ENCODE assay signal across 1 cellular context in genomic region chr2:69781321-69782248, GRCh38.
A peak's percentile ranks its signal among the peaks of the same experiment; 100 is the strongest.
TF ChIP-seq lines count a peak whose summit lies in the region.

No MANE protein-coding gene starts in this region.

TF ChIP-seq in HepG2, 621 proteins besides CTCF, POLR2A, EP300 and RAD21 (continued from another document and continues in another):
- TF ChIP-seq REST (IDR thresholded peaks at IDR 0.05; ENCODE audit: borderline replicate concordance in 1 of 2, low read depth in 1 of 2, low read length in 2 of 2) (peak in 1 of 2 experiments; percentile 82; a peak in 2 of 4 replicates), ZNF678 (CRISPR knock-in tag; IDR thresholded peaks at IDR 0.05) (no peak), ARNTL (CRISPR knock-in tag; IDR thresholded peaks at IDR 0.05) (peak; percentile 56), SATB2 (CRISPR knock-in tag; IDR thresholded peaks at IDR 0.05) (no peak; the same call in 1 of the 2 replicates), PRMT3 (CRISPR knock-in tag; IDR thresholded peaks at IDR 0.05; ENCODE audit: borderline replicate concordance, low read depth) (no peak), ETS1 (CRISPR knock-in tag; IDR thresholded peaks at IDR 0.05) (no peak), ATF1 (CRISPR knock-in tag; IDR thresholded peaks at IDR 0.05) (0 out of 2 replicates have a peak, but pooled peaks have one; percentile 52), ZFX (CRISPR knock-in tag; IDR thresholded peaks at IDR 0.05; ENCODE audit: low read depth) (no peak), ZC3H4 (CRISPR knock-in tag; IDR thresholded peaks at IDR 0.05; ENCODE audit: borderline replicate concordance) (no peak), ZNF20 (CRISPR knock-in tag; IDR thresholded peaks at IDR 0.05) (no peak), DNMT3B (CRISPR knock-in tag; conservative IDR thresholded peaks at IDR 0.05) (peak; percentile 73; the same call in 1 of the 2 replicates), DNMT1 (CRISPR knock-in tag; IDR thresholded peaks at IDR 0.05) (no peak), FOXM1 (CRISPR knock-in tag; IDR thresholded peaks at IDR 0.05) (no peak), GATA4 (IDR thresholded peaks at IDR 0.05; ENCODE audit: borderline replicate concordance, low read depth) (peak; percentile 87), ZBTB1 (CRISPR knock-in tag; IDR thresholded peaks at IDR 0.05; ENCODE audit: borderline replicate concordance) (no peak), ZNF770 (CRISPR knock-in tag; IDR thresholded peaks at IDR 0.05) (0 out of 2 replicates have a peak, but pooled peaks have one; percentile 2), ZBTB7A (CRISPR knock-in tag; IDR thresholded peaks at IDR 0.05) (peak; percentile 54; the same call in 1 of the 2 replicates), ZBTB39 (CRISPR knock-in tag; IDR thresholded peaks at IDR 0.05) (peak; percentile 84; the same call in 1 of the 2 replicates), ATAD3A (CRISPR knock-in tag; IDR thresholded peaks at IDR 0.05) (no peak), SYNCRIP (IDR thresholded peaks at IDR 0.05; ENCODE audit: insufficient read depth, low read depth, low read length) (no peak), MYNN (CRISPR knock-in tag; IDR thresholded peaks at IDR 0.05; ENCODE audit: low read depth) (0 out of 2 replicates have a peak, but pooled peaks have one; percentile 65), ZNF598 (CRISPR knock-in tag; IDR thresholded peaks at IDR 0.05; ENCODE audit: borderline replicate concordance) (no peak), FOXA3 (CRISPR knock-in tag; IDR thresholded peaks at IDR 0.05) (peak; percentile 99), HNRNPK (IDR thresholded peaks at IDR 0.05; ENCODE audit: low read depth, low read length, poor library complexity, severe bottlenecking) (no peak), PHF5A (CRISPR knock-in tag; IDR thresholded peaks at IDR 0.05; ENCODE audit: low read depth, unreplicated experiment) (peak; percentile 90), ZNF792 (CRISPR knock-in tag; IDR thresholded peaks at IDR 0.05) (peak; percentile 87), GPN1 (CRISPR knock-in tag; IDR thresholded peaks at IDR 0.05; ENCODE audit: borderline replicate concordance) (no peak), SIX1 (CRISPR knock-in tag; IDR thresholded peaks at IDR 0.05; ENCODE audit: borderline replicate concordance) (peak; percentile 84; the same call in 1 of the 2 replicates), REL (CRISPR knock-in tag; conservative IDR thresholded peaks at IDR 0.05) (0 out of 2 replicates have a peak, but pooled peaks have one; percentile 39), ZNF746 (CRISPR knock-in tag; IDR thresholded peaks at IDR 0.05) (peak; percentile 88)
- TF ChIP-seq, protein P1, sequence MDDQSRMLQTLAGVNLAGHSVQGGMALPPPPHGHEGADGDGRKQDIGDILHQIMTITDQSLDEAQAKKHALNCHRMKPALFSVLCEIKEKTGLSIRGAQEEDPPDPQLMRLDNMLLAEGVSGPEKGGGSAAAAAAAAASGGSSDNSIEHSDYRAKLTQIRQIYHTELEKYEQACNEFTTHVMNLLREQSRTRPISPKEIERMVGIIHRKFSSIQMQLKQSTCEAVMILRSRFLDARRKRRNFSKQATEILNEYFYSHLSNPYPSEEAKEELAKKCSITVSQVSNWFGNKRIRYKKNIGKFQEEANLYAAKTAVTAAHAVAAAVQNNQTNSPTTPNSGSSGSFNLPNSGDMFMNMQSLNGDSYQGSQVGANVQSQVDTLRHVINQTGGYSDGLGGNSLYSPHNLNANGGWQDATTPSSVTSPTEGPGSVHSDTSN (CRISPR knock-in tag; IDR thresholded peaks at IDR 0.05; ENCODE audit: borderline replicate concordance): no peak
- TF ChIP-seq, protein P2, sequence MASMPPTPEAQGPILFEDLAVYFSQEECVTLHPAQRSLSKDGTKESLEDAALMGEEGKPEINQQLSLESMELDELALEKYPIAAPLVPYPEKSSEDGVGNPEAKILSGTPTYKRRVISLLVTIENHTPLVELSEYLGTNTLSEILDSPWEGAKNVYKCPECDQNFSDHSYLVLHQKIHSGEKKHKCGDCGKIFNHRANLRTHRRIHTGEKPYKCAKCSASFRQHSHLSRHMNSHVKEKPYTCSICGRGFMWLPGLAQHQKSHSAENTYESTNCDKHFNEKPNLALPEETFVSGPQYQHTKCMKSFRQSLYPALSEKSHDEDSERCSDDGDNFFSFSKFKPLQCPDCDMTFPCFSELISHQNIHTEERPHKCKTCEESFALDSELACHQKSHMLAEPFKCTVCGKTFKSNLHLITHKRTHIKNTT (CRISPR knock-in tag; IDR thresholded peaks at IDR 0.05): no peak
- TF ChIP-seq, protein P3, sequence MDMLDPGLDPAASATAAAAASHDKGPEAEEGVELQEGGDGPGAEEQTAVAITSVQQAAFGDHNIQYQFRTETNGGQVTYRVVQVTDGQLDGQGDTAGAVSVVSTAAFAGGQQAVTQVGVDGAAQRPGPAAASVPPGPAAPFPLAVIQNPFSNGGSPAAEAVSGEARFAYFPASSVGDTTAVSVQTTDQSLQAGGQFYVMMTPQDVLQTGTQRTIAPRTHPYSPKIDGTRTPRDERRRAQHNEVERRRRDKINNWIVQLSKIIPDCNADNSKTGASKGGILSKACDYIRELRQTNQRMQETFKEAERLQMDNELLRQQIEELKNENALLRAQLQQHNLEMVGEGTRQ (IDR thresholded peaks at IDR 0.05; ENCODE audit: low read depth, low read length): no peak
- TF ChIP-seq, protein P3 (CRISPR knock-in tag; IDR thresholded peaks at IDR 0.05; ENCODE audit: borderline replicate concordance): no peak
- TF ChIP-seq, protein P4, sequence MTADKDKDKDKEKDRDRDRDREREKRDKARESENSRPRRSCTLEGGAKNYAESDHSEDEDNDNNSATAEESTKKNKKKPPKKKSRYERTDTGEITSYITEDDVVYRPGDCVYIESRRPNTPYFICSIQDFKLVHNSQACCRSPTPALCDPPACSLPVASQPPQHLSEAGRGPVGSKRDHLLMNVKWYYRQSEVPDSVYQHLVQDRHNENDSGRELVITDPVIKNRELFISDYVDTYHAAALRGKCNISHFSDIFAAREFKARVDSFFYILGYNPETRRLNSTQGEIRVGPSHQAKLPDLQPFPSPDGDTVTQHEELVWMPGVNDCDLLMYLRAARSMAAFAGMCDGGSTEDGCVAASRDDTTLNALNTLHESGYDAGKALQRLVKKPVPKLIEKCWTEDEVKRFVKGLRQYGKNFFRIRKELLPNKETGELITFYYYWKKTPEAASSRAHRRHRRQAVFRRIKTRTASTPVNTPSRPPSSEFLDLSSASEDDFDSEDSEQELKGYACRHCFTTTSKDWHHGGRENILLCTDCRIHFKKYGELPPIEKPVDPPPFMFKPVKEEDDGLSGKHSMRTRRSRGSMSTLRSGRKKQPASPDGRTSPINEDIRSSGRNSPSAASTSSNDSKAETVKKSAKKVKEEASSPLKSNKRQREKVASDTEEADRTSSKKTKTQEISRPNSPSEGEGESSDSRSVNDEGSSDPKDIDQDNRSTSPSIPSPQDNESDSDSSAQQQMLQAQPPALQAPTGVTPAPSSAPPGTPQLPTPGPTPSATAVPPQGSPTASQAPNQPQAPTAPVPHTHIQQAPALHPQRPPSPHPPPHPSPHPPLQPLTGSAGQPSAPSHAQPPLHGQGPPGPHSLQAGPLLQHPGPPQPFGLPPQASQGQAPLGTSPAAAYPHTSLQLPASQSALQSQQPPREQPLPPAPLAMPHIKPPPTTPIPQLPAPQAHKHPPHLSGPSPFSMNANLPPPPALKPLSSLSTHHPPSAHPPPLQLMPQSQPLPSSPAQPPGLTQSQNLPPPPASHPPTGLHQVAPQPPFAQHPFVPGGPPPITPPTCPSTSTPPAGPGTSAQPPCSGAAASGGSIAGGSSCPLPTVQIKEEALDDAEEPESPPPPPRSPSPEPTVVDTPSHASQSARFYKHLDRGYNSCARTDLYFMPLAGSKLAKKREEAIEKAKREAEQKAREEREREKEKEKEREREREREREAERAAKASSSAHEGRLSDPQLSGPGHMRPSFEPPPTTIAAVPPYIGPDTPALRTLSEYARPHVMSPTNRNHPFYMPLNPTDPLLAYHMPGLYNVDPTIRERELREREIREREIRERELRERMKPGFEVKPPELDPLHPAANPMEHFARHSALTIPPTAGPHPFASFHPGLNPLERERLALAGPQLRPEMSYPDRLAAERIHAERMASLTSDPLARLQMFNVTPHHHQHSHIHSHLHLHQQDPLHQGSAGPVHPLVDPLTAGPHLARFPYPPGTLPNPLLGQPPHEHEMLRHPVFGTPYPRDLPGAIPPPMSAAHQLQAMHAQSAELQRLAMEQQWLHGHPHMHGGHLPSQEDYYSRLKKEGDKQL (CRISPR knock-in tag; IDR thresholded peaks at IDR 0.05; ENCODE audit: low read depth): peak; percentile 98
- TF ChIP-seq, protein P5, sequence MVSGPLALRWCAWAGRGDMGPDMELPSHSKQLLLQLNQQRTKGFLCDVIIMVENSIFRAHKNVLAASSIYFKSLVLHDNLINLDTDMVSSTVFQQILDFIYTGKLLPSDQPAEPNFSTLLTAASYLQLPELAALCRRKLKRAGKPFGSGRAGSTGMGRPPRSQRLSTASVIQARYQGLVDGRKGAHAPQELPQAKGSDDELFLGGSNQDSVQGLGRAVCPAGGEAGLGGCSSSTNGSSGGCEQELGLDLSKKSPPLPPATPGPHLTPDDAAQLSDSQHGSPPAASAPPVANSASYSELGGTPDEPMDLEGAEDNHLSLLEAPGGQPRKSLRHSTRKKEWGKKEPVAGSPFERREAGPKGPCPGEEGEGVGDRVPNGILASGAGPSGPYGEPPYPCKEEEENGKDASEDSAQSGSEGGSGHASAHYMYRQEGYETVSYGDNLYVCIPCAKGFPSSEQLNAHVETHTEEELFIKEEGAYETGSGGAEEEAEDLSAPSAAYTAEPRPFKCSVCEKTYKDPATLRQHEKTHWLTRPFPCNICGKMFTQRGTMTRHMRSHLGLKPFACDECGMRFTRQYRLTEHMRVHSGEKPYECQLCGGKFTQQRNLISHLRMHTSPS (CRISPR knock-in tag; IDR thresholded peaks at IDR 0.05; ENCODE audit: low read depth): peak; percentile 98
